In the genomic region with DNA sequence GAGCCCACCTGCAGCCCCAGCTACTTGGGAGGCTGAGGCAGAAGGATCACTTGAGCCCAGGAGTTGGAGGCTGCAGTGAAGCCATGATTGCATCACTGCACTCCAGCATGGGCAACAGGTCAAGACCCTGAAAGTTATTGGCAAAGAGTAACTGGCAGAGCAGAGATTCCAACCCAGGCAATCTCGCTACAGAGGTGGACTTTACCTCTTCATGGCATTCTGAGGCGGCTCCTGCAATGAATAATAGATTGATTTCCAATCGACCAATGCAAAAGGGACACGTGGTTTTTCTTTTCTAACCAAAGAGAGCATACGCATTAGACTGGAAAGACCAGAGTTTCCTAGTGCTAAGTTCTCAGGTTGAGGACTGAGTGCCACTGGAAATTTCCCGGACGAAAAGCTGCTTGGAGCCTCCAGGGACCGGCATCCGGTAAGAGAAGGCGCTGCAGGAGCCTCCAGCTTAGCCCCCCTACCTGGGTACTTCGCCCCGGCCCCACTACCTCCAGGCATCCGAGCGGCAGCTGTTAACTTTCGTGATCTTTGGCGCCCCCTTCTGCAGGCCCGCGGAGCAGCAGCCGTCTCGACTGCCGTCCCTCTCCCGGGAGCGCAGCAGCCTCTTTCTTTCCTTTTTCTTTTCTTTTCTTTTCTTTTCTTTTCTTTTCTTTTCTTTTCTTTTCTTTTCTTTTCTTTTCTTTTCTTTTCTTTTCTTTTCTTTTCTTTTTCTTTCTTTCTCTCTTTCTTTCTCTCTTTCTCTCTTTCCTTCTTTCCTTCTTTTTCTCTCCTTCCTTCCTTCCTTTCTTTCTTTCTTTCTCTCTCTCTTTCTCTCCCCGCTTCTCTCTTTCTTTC, we compare ENCODE assay signal across 8 cellular contexts. TPM values are rescaled to one million over a fixed set of nuclear protein-coding genes. Genes with fewer than 3 reads are reported as not detected.
DNase-seq lines count a peak whose midpoint lies in the region; ATAC-seq, FAIRE-seq and TF ChIP-seq lines count a peak whose summit lies in the region.

No MANE protein-coding gene starts in this region.

- H3K18ac ChIP-seq in trophoblast cell (ENCODE audit: low read length), result no peak overlapping the region

- peaks cover 20% of the 10 kb centered on the region for H3K4me1 Mint-ChIP-seq in activated naive CD4-positive, alpha-beta T cell treated with anti-CD3 and anti-CD28 coated beads for 36 hours (ENCODE audit: low read depth)

- no peaks in the 10 kb centered on the region for H3K27me3 ChIP-seq in RWPE2 (ENCODE audit: insufficient read depth, poor library complexity, severe bottlenecking)
- no peaks in the 10 kb centered on the region for H3K27me3 ChIP-seq in trophoblast cell (ENCODE audit: insufficient read depth, low read length)

- intact Hi-C loops in activated naive CD4-positive, alpha-beta T cell treated with anti-CD3 and anti-CD28 coated beads for 36 hours (cut with micrococcal nuclease), result loop anchor here (1.0 to 5.0 kb wide), 5 partner anchors 49 to 218 kb away; no protein-coding TSS in a partner anchor
- intact Hi-C loops in Right ventricle myocardium superior (cut with DNase I), result loop anchor here (10.0 kb wide), 1 partner anchor 84 kb away; a partner anchor contains a TSS

- H3K4ac ChIP-seq in trophoblast cell (ENCODE audit: low read depth, low read length), result no peak overlapping the region

- no peak overlapping the region for H3K27ac Mint-ChIP-seq in activated naive CD4-positive, alpha-beta T cell treated with anti-CD3 and anti-CD28 coated beads for 36 hours

- peak; percentile 78 for TF ChIP-seq CTCF in RWPE2 (IDR thresholded peaks at IDR 0.05; ENCODE audit: poor library complexity, severe bottlenecking)

- no peak overlapping the region for H4K12ac ChIP-seq in trophoblast cell (ENCODE audit: low read depth, low read length)

- in situ Hi-C loops in KBM-7 (cut with MboI; ENCODE audit: low pct_unique_long_range_greater_than_20kb, low sequenced_read_pairs), result no loop called here

- H3K14ac ChIP-seq in trophoblast cell (ENCODE audit: low read length), result no peak overlapping the region

- H2BK5ac ChIP-seq in trophoblast cell (ENCODE audit: low read depth, low read length, poor library complexity), result no peak overlapping the region

- peak overlapping the region; percentile 60 for H3K4me2 ChIP-seq in trophoblast cell (ENCODE audit: low read length)

- DNase-seq in D341Med (ENCODE audit: low spot score) (peak; percentile 87), KBM-7 (peak; percentile 83), RWPE2 (ENCODE audit: low spot score) (no peak), Right ventricle myocardium superior (peak; percentile 87), trophoblast cell (peak; percentile 61 to 83), urothelium cell line (ENCODE audit: low spot score) (peak; percentile 79)
- DNase-seq in activated naive CD4-positive, alpha-beta T cell treated with anti-CD3 and anti-CD28 coated beads for 36 hours, result peak; percentile 94

- H3K9me3 Mint-ChIP-seq in activated naive CD4-positive, alpha-beta T cell treated with anti-CD3 and anti-CD28 coated beads for 36 hours, result no peaks in the 10 kb centered on the region

- no CpG with 5 or more reads among the region's 24 CpGs for WGBS in trophoblast cell (ENCODE audit: extremely low coverage, insufficient coverage, insufficient read length)

- H3K79me1 ChIP-seq in trophoblast cell (ENCODE audit: low read length), result peaks cover 15% of the 10 kb centered on the region

- H3K27me3 Mint-ChIP-seq in activated naive CD4-positive, alpha-beta T cell treated with anti-CD3 and anti-CD28 coated beads for 36 hours (ENCODE audit: low read depth), result no peaks in the 10 kb centered on the region

- CTCF ChIA-PET in activated naive CD4-positive, alpha-beta T cell treated with anti-CD3 and anti-CD28 coated beads for 36 hours (lab: Charles Lee), result interaction anchor here (0.6 to 6.3 kb wide), 20 partner anchors 9 to 276 kb away, joined by 3 to 60 read pairs (median 5); a partner anchor contains a TSS

- peaks cover 13% of the 10 kb centered on the region for H3K79me2 ChIP-seq in trophoblast cell (ENCODE audit: control insufficient read depth, insufficient read depth, low read length, poor library complexity)

- no peak overlapping the region for H2BK120ac ChIP-seq in trophoblast cell (ENCODE audit: insufficient read depth, low read length, poor library complexity)

- H3K23ac ChIP-seq in trophoblast cell (ENCODE audit: low read length), result no peak overlapping the region

- H3K4me1 ChIP-seq in RWPE2 (ENCODE audit: insufficient read depth, poor library complexity, severe bottlenecking) (peaks cover 1% of the 10 kb centered on the region), trophoblast cell (ENCODE audit: control insufficient read depth in 1 of 2, insufficient read depth in 2 of 2, low read length in 2 of 2) (peaks cover 3 to 8% of the 10 kb centered on the region in 2 experiments)

- H3K9ac ChIP-seq in trophoblast cell (ENCODE audit: low read length), result no peak overlapping the region

- ATAC-seq in RWPE2 (ENCODE audit: low read depth), result no peak
- no peak for ATAC-seq in Right ventricle myocardium superior (ENCODE audit: poor library complexity)
- ATAC-seq in HG03469 (IDR thresholded peaks at IDR 0.05; ENCODE audit: unreplicated experiment), result no peak

- no peak overlapping the region for H2AK5ac ChIP-seq in trophoblast cell (ENCODE audit: low read length)

- H2AFZ ChIP-seq in trophoblast cell (ENCODE audit: insufficient read depth, low read length, poor library complexity), result no peak overlapping the region

- no peak overlapping the region for H3K4me3 ChIP-seq in RWPE2 (ENCODE audit: severe bottlenecking)
- no peak overlapping the region for H3K4me3 ChIP-seq in trophoblast cell (ENCODE audit: low read depth, low read length)

- H4K91ac ChIP-seq in trophoblast cell (ENCODE audit: low read depth, low read length), result no peak overlapping the region

- H3K9me3 ChIP-seq in RWPE2 (ENCODE audit: severe bottlenecking), result no peaks in the 10 kb centered on the region
- no peaks in the 10 kb centered on the region for H3K9me3 ChIP-seq in trophoblast cell (ENCODE audit: insufficient read depth, low read depth, low read length)

- peak overlapping the region; percentile 15 for H3K4me3 Mint-ChIP-seq in activated naive CD4-positive, alpha-beta T cell treated with anti-CD3 and anti-CD28 coated beads for 36 hours

- no peaks in the 10 kb centered on the region for H3K36me3 ChIP-seq in RWPE2 (ENCODE audit: low read depth)
- no peaks in the 10 kb centered on the region for H3K36me3 ChIP-seq in trophoblast cell (ENCODE audit: control insufficient read depth in 1 of 2, insufficient read depth in 2 of 2, low read length in 2 of 2)

- FAIRE-seq in urothelium cell line (lab: Jason Lieb, UNC), result no peak

- H3K27ac ChIP-seq in RWPE2 (ENCODE audit: poor library complexity, severe bottlenecking), result no peak overlapping the region
- H3K27ac ChIP-seq in trophoblast cell (ENCODE audit: low read depth, low read length), result no peak overlapping the region

- no peak overlapping the region for H2BK12ac ChIP-seq in trophoblast cell (ENCODE audit: low read length)

- no peaks in the 10 kb centered on the region for H3K36me3 Mint-ChIP-seq in activated naive CD4-positive, alpha-beta T cell treated with anti-CD3 and anti-CD28 coated beads for 36 hours (ENCODE audit: low read depth)

- H4K8ac ChIP-seq in trophoblast cell (ENCODE audit: low read depth, low read length), result no peak overlapping the region

RNA-seq across cellular contexts. Expression of a gene that starts 4.1 kb away (rescaled TPM):
- 1 to 10 TPM; 2.3 to 2.9 TPM for total RNA-seq in activated naive CD4-positive, alpha-beta T cell treated with anti-CD3 and anti-CD28 coated beads for 36 hours
- total RNA-seq in Right ventricle myocardium superior, result 2.6 TPM
- 1.2 and 1.3 TPM in 2 replicates for polyA plus RNA-seq in trophoblast cell (2013)

RNA-seq across cellular contexts. Expression of a gene that starts 11.4 kb away (rescaled TPM):
- total RNA-seq in activated naive CD4-positive, alpha-beta T cell treated with anti-CD3 and anti-CD28 coated beads for 36 hours, result 1 to 10 TPM; 7.2 to 8.7 TPM
- total RNA-seq in Right ventricle myocardium superior, result 9.5 TPM
- 13.1 and 13.5 TPM in 2 replicates for polyA plus RNA-seq in trophoblast cell (2013)

RNA-seq across cellular contexts. Expression of a gene that starts 11.7 kb away (rescaled TPM):
- total RNA-seq in activated naive CD4-positive, alpha-beta T cell treated with anti-CD3 and anti-CD28 coated beads for 36 hours, result 10 to 100 TPM; 48.9 to 53.5 TPM
- total RNA-seq in Right ventricle myocardium superior, result 35.8 TPM
- polyA plus RNA-seq in trophoblast cell (2013), result 46.3 and 49.0 TPM in 2 replicates

RNA-seq across cellular contexts. Expression of a gene that starts 17.9 kb away (rescaled TPM):
- total RNA-seq in activated naive CD4-positive, alpha-beta T cell treated with anti-CD3 and anti-CD28 coated beads for 36 hours, result 100 to 1,000 TPM; 129 to 135 TPM
- 121 TPM for total RNA-seq in Right ventricle myocardium superior
- 58.9 and 65.5 TPM in 2 replicates for polyA plus RNA-seq in trophoblast cell (2013)

RNA-seq across cellular contexts. Expression of a gene that starts 27.7 kb away (rescaled TPM):
- total RNA-seq in activated naive CD4-positive, alpha-beta T cell treated with anti-CD3 and anti-CD28 coated beads for 36 hours, result 10 to 100 TPM; 21.2 to 21.6 TPM
- 7.5 TPM for total RNA-seq in Right ventricle myocardium superior
- 9.4 and 10.2 TPM in 2 replicates for polyA plus RNA-seq in trophoblast cell (2013)
